In genomic region chr6:41939848-41940758, GRCh38 we compare ENCODE assay signal across 8 cellular contexts. TPM values are rescaled to one million over a fixed set of nuclear protein-coding genes. Genes with fewer than 3 reads are reported as not detected.
DNase-seq lines count a peak whose midpoint lies in the region; ATAC-seq and TF ChIP-seq lines count a peak whose summit lies in the region.

No MANE protein-coding gene starts in this region.

- ATAC-seq in GM21390 (IDR thresholded peaks at IDR 0.05; ENCODE audit: unreplicated experiment): no peak

- H3K36me3 ChIP-seq in adrenal gland (replicated peaks in 1 of 2): peaks cover 0 to 15% of the 10 kb centered on the region in 2 donors

- no peaks in the 10 kb centered on the region for H3K27me3 ChIP-seq in adrenal gland

- H3K4me3 ChIP-seq in adrenal gland: peak overlapping the region in 2 of 4 donors; percentile 81 to 88

- no peaks in the 10 kb centered on the region for H3K9me3 ChIP-seq in adrenal gland (replicated peaks in 1 of 3)

- intact Hi-C loops in adrenal gland (cut with DNase I): loop anchor here (5.0 to 10.0 kb wide), 3 partner anchors 95 to 155 kb away; partner anchors contain the start of genes PRICKLE4 (in 2 of the 2) and TOMM6 (in 2 of the 2)

- peaks cover 28 to 69% of the 10 kb centered on the region in 2 donors for H3K4me1 ChIP-seq in adrenal gland (replicated peaks in 1 of 2)

- no peak for TF ChIP-seq POLR2A in adrenal gland (IDR thresholded peaks at IDR 0.05)

- WGBS in adrenal gland, 4 donors: 4 to 10% (median 5%) methylated on average over 11 to 27 of the region's 27 CpGs

- DNase-seq in ELF-1 (ENCODE audit: low read depth, low spot score) (peak; percentile 39), NOMO-1 (lab: John Stamatoyannopoulos, UW; ENCODE audit: unreplicated experiment in 2 of 2) (peak; percentile 23 to 50), adrenal gland (peak in 4 of 7 donors; percentile 29 to 33 (median 32)), islet precursor cell (peak; percentile 73), DMS 273 (lab: John Stamatoyannopoulos, UW; ENCODE audit: unreplicated experiment) (no peak), COLO668 (lab: John Stamatoyannopoulos, UW; ENCODE audit: unreplicated experiment) (no peak)
- DNase-seq in stimulated activated CD4-positive, alpha-beta T cell treated with anti-CD3 and anti-CD28 coated beads, Interleukin-4, amount 100 ng/mL, for 1 hour: peak; percentile 45

- peak overlapping the region; percentile 37 to 97 (median 84) for H3K27ac ChIP-seq in adrenal gland

- TF ChIP-seq CTCF in adrenal gland (IDR thresholded peaks at IDR 0.05): no peak

RNA-seq across cellular contexts. Expression of gene CCND3, which starts 1.5 kb away (rescaled TPM):
- 100 to 1,000 TPM; 116 to 309 (median 181) TPM for total RNA-seq in adrenal gland
- polyA plus RNA-seq in adrenal gland: 100 to 1,000 TPM in 2 of 3 donors, 10 to 100 TPM in 1; 86.3 to 163 (median 135) TPM

RNA-seq across cellular contexts. Expression of gene BYSL, which starts 18.8 kb away (rescaled TPM):
- 10 to 100 TPM in 4 of 8 donors, 1 to 10 TPM in 4; 5.1 to 42.9 (median 12.3) TPM for total RNA-seq in adrenal gland
- polyA plus RNA-seq in adrenal gland: 10 to 100 TPM; 15.4 to 24.5 (median 17.3) TPM

RNA-seq across cellular contexts. Expression of gene MED20, which starts 19.2 kb away (rescaled TPM):
- 10 to 100 TPM in 7 of 8 donors, 1 to 10 TPM in 1; 8.2 to 29.1 (median 23.6) TPM for total RNA-seq in adrenal gland
- polyA plus RNA-seq in adrenal gland: 10 to 100 TPM in 2 of 3 donors, 1 to 10 TPM in 1; 9.6 to 22.9 (median 12.5) TPM

RNA-seq across cellular contexts. Expression of gene USP49, which starts 44.9 kb away (rescaled TPM):
- 1 to 10 TPM; 1.5 to 5.7 (median 3.6) TPM for total RNA-seq in adrenal gland
- 1 to 10 TPM; 1.5 to 6.2 (median 2.2) TPM for polyA plus RNA-seq in adrenal gland

Comparison
In these comparisons a context has a peak if more than half of its experiments do, and no peak if none do; other contexts are left out.
1. DNase-seq: peak in ELF-1 (single experiment), NOMO-1 (2 of 2), adrenal gland (4 of 7), islet precursor cell (single experiment) and stimulated activated CD4-positive, alpha-beta T cell treated with anti-CD3 and anti-CD28 coated beads, Interleukin-4, amount 100 ng/mL, for 1 hour (single experiment); none in DMS 273 (single experiment) and COLO668 (single experiment).